Comparison of ENCODE assay signal across 1 cellular context in genomic region chr9:113502427-113503008, GRCh38.
TF ChIP-seq lines count a peak whose summit lies in the region.

No MANE protein-coding gene starts in this region.

TF ChIP-seq in H1, 55 proteins besides CTCF, POLR2A, EP300 and RAD21:
- no peak for TF ChIP-seq NANOG (IDR thresholded peaks at IDR 0.05; ENCODE audit: insufficient read depth, low read depth, low read length, poor library complexity, severe bottlenecking)
